1 cellular context compared by ENCODE assay signal in the genomic region with DNA sequence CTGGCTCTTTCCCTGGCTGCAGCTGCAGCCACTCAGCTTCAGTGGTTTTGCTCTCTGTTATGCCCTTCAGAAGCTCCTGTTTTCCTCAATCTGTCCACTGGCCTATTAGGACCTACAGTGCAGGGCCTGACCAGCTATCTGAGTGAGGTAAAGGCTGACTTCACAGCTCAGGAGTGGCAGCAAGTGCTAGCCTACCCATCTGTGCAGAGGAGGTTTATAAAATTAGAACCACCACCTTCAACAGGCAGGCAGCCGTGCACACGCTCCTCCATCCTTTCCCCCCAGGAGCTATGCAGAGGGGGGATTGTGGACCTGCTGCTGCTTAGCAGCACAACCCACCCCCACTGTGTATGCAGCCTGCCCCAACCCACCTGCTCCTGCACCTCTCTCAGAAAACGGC.
TF ChIP-seq lines count a peak whose summit lies in the region.

No MANE protein-coding gene starts in this region.

TF ChIP-seq in IMR-90, 13 proteins besides CTCF, POLR2A, EP300 and RAD21 (continued from another document):
- TF ChIP-seq, protein P1, sequence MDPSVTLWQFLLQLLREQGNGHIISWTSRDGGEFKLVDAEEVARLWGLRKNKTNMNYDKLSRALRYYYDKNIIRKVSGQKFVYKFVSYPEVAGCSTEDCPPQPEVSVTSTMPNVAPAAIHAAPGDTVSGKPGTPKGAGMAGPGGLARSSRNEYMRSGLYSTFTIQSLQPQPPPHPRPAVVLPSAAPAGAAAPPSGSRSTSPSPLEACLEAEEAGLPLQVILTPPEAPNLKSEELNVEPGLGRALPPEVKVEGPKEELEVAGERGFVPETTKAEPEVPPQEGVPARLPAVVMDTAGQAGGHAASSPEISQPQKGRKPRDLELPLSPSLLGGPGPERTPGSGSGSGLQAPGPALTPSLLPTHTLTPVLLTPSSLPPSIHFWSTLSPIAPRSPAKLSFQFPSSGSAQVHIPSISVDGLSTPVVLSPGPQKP (IDR thresholded peaks at IDR 0.05; ENCODE audit: borderline replicate concordance, low read depth, low read length): no peak
TF ChIP-seq in IMR-90: peak in this region for 0.
